In genomic region chr9:20511680-20512079, GRCh38 we compare ENCODE assay signal across 20 cellular contexts.
A peak's percentile ranks its signal among the peaks of the same experiment; 100 is the strongest.
DNase-seq lines count a peak whose midpoint lies in the region; ATAC-seq, FAIRE-seq and TF ChIP-seq lines count a peak whose summit lies in the region.
"Had no signal": no experiment of that assay in that cellular context is flagged by ENCODE, and none has a peak within 500 bp of the region (broad histone marks: within the 10 kb centered on the region; RNA-seq: fewer than 3 reads in every experiment).

No MANE protein-coding gene starts in this region.

- in situ Hi-C loops in brain microvascular endothelial cell (cut with HindIII; ENCODE audit: low pct_ligation_motif_present, low sequenced_read_pairs): no loop called here

- peaks cover 30% of the 10 kb centered on the region for H3K79me2 ChIP-seq in MM.1S (ENCODE audit: low read length)

- H3K4me3 ChIP-seq in left ventricle myocardium inferior (no peak overlapping the region), brain microvascular endothelial cell (ENCODE audit: low read depth, low read length) (no peak overlapping the region), uterus (no peak overlapping the region), MM.1S (ENCODE audit: low read length) (no peak overlapping the region)
- H3K4me3 ChIP-seq: left lung had no signal

- no peaks in the 10 kb centered on the region for H3K9me2 ChIP-seq in MM.1S (replicated peaks; ENCODE audit: insufficient read depth, low read length)

- no peak for FAIRE-seq in frontal cortex (lab: Jason Lieb, UNC)
- FAIRE-seq: astrocyte had no signal

- no peak for TF ChIP-seq CTCF in left ventricle myocardium inferior (IDR thresholded peaks at IDR 0.05; ENCODE audit: borderline replicate concordance)
- TF ChIP-seq CTCF in brain microvascular endothelial cell (IDR thresholded peaks at IDR 0.05; ENCODE audit: low read depth, low read length, missing control alignments): no peak
- no peak for TF ChIP-seq CTCF in uterus (IDR thresholded peaks at IDR 0.05)
- TF ChIP-seq CTCF in MM.1S (IDR thresholded peaks at IDR 0.05; ENCODE audit: low read length): no peak

- H3K4me1 ChIP-seq in left ventricle myocardium inferior: peaks cover 73% of the 10 kb centered on the region
- peaks cover 0 to 2% of the 10 kb centered on the region in 2 donors for H3K4me1 ChIP-seq in uterus
- no peaks in the 10 kb centered on the region for H3K4me1 ChIP-seq in MM.1S (ENCODE audit: low read length)
- H3K4me1 ChIP-seq: Caco-2 had no signal

- no peak for ATAC-seq in left cardiac atrium
- ATAC-seq: left lung, sciatic nerve had no signal

- TF ChIP-seq POLR2A in uterus (IDR thresholded peaks at IDR 0.05): no peak

- H3K4me2 ChIP-seq in MM.1S (ENCODE audit: low read depth, low read length): no peak overlapping the region

- H3K36me3 ChIP-seq in left ventricle myocardium inferior: no peaks in the 10 kb centered on the region
- no peaks in the 10 kb centered on the region for H3K36me3 ChIP-seq in brain microvascular endothelial cell (replicated peaks)
- no peaks in the 10 kb centered on the region for H3K36me3 ChIP-seq in uterus
- no peaks in the 10 kb centered on the region for H3K36me3 ChIP-seq in MM.1S (replicated peaks; ENCODE audit: insufficient read depth, low read length)
- H3K36me3 ChIP-seq: left lung, WERI-Rb-1 had no signal

- H3K27me3 ChIP-seq in left ventricle myocardium inferior (ENCODE audit: low read depth): no peaks in the 10 kb centered on the region
- no peaks in the 10 kb centered on the region for H3K27me3 ChIP-seq in brain microvascular endothelial cell (replicated peaks)
- H3K27me3 ChIP-seq in uterus: no peaks in the 10 kb centered on the region
- H3K27me3 ChIP-seq in MM.1S (replicated peaks; ENCODE audit: insufficient read depth, low read length): no peaks in the 10 kb centered on the region
- H3K27me3 ChIP-seq: left lung had no signal

- DNase-seq in left ventricle myocardium inferior (no peak), left cardiac atrium (no peak), NCI-H69 (lab: John Stamatoyannopoulos, UW) (peak; percentile 18), brain microvascular endothelial cell (peak; percentile 11), uterus (no peak), frontal cortex (ENCODE audit: low spot score in 2 of 2) (no peak), MM.1S (no peak), NCI-H510A treated with DMSO at 0.1 percent for 48 hours (lab: John Stamatoyannopoulos, UW) (no peak)
- DNase-seq: activated CD8-positive, alpha-beta memory T cell treated with anti-CD3 and anti-CD28 coated beads for 24 hours; Caco-2; foreskin melanocyte; GOT3; left lung; NCI-H1092 treated with DMSO at 0.1 percent for 48 hours; NCI-H82; stimulated activated CD4-positive, alpha-beta T cell treated with anti-CD3 and anti-CD28 coated beads, Interleukin-4, amount 100 ng/mL, for 1 hour; substantia nigra; WERI-Rb-1 had no signal

- intact Hi-C loops in left ventricle myocardium inferior (cut with micrococcal nuclease) (no loop called here), left cardiac atrium (cut with DNase I) (no loop called here), uterus (cut with DNase I; ENCODE audit: low total_unique reads) (no loop called here)

- H3F3A ChIP-seq in MM.1S (ENCODE audit: insufficient read depth, low read length): no peaks in the 10 kb centered on the region

- no peaks in the 10 kb centered on the region for H3K9me3 ChIP-seq in left ventricle myocardium inferior (replicated peaks)
- H3K9me3 ChIP-seq in uterus: no peaks in the 10 kb centered on the region
- no peaks in the 10 kb centered on the region for H3K9me3 ChIP-seq in MM.1S (replicated peaks; ENCODE audit: insufficient read depth, low read length)
- H3K9me3 ChIP-seq: Caco-2, left lung had no signal

- no peak overlapping the region for H3K9ac ChIP-seq in MM.1S (ENCODE audit: low read length)

- no peak overlapping the region for H2AFZ ChIP-seq in MM.1S (ENCODE audit: low read length)

- H4K20me1 ChIP-seq in MM.1S (ENCODE audit: insufficient read depth, low read length): no peaks in the 10 kb centered on the region

- H3K27ac ChIP-seq in left ventricle myocardium inferior (replicated peaks): peak overlapping the region; percentile 49
- H3K27ac ChIP-seq in brain microvascular endothelial cell: peak overlapping the region; percentile 58
- peak overlapping the region; percentile 9 to 26 for H3K27ac ChIP-seq in uterus
- no peak overlapping the region for H3K27ac ChIP-seq in MM.1S (ENCODE audit: low read length)
- H3K27ac ChIP-seq: left lung, WERI-Rb-1 had no signal

Comparison
In these comparisons a context has a peak if more than half of its experiments do, and no peak if none do; other contexts are left out.
1. DNase-seq: peak in NCI-H69 (single experiment) and brain microvascular endothelial cell (single experiment); none in left ventricle myocardium inferior (single experiment), left cardiac atrium (single experiment), uterus (0 of 2), frontal cortex (0 of 2), MM.1S (single experiment) and NCI-H510A treated with DMSO at 0.1 percent for 48 hours (single experiment).